Comparison of ENCODE assay signal across 10 cellular contexts in the genomic region with DNA sequence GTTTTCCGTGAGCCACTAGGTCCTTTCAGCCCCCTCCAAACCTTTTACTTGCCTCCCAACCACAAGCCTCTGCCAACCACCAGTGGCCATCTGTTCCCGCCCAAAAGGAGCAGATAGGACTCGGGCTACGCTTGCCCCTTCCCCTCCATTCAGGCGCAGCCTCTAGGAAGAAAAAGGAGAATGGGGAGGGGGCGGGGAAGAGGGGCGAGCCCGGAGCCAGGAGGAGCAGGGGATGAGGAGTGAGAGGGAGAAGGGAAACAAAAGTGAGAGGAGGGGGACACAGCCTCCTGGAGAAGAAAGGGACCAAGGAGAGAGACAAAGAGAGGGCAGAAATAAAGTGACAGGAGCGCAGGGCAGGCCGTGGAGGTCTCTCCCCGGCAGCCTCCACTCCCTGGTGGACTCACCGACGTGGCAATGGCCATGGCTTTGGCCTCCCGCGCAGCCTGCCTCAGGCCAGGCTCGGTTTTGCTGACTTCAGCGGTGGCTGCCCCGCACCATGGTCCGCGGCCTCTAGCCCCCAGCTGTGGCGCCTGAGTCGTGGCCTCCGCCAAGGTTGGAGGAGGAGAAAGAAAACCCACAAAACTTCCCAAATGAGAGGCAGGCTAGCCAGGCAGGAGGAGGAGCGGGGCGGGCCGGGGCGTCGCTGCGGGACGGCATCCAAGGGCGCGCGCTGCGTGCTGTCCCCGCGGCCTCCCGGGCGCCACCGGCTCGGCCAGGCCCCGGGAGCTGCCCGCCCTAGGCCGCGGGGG. TPM values are rescaled to one million over a fixed set of nuclear protein-coding genes. Genes with fewer than 3 reads are reported as not detected.
A peak's percentile ranks its signal among the peaks of the same experiment; 100 is the strongest.
DNase-seq lines count a peak whose midpoint lies in the region; ATAC-seq and TF ChIP-seq lines count a peak whose summit lies in the region.
"Had no signal": no experiment of that assay in that cellular context is flagged by ENCODE, and none has a peak within 500 bp of the region (broad histone marks: within the 10 kb centered on the region; RNA-seq: fewer than 3 reads in every experiment).

A gene with protein sequence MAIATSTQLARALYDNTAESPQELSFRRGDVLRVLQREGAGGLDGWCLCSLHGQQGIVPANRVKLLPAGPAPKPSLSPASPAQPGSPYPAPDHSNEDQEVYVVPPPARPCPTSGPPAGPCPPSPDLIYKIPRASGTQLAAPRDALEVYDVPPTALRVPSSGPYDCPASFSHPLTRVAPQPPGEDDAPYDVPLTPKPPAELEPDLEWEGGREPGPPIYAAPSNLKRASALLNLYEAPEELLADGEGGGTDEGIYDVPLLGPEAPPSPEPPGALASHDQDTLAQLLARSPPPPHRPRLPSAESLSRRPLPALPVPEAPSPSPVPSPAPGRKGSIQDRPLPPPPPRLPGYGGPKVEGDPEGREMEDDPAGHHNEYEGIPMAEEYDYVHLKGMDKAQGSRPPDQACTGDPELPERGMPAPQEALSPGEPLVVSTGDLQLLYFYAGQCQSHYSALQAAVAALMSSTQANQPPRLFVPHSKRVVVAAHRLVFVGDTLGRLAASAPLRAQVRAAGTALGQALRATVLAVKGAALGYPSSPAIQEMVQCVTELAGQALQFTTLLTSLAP (minus strand): TSS at position 569 of the 749 bp plus-strand sequence. CDS start 147 bp downstream, at position 422.

- H3K36me3 ChIP-seq in muscle layer of colon (ENCODE audit: insufficient read depth, low read length) (peaks cover 8% of the 10 kb centered on the region), vagina (peaks cover 0 to 9% of the 10 kb centered on the region in 2 donors)
- H3K36me3 ChIP-seq: BLaER1 treated with 17β-estradiol and CSF1 and Interleukin-3, amounts not matched to agents 10 nM and 100 nM had no signal

- no peaks in the 10 kb centered on the region for H3K9me3 Mint-ChIP-seq in activated naive CD8-positive, alpha-beta T cell (ENCODE audit: low read depth)
- no peaks in the 10 kb centered on the region for H3K9me3 Mint-ChIP-seq in activated naive CD8-positive, alpha-beta T cell treated with anti-CD3 and anti-CD28 coated beads, Interleukin-2, amount 50 U/mL, for 24 hours
- H3K9me3 Mint-ChIP-seq in activated T-helper 1 cell treated with anti-CD3 and anti-CD28 coated beads, Interleukin-12 subunit alpha, Interleukin-12 subunit beta, Interleukin-2, Interleukin-4 antibody, amounts not matched to agents 30 ng/mL and 10 ng/mL and 1 ng/mL, durations not matched to agents 14 hours and 24 hours and 36 hours: no peaks in the 10 kb centered on the region

- H3K9me3 ChIP-seq in muscle layer of colon (ENCODE audit: low read length) (no peaks in the 10 kb centered on the region), vagina (no peaks in the 10 kb centered on the region)

- peak within 1 kb of the TSS; percentile 23 for H3K4me3 Mint-ChIP-seq in activated naive CD8-positive, alpha-beta T cell
- no peak within 1 kb of the TSS for H3K4me3 Mint-ChIP-seq in activated naive CD8-positive, alpha-beta T cell treated with anti-CD3 and anti-CD28 coated beads, Interleukin-2, amount 50 U/mL, for 24 hours
- no peak within 1 kb of the TSS for H3K4me3 Mint-ChIP-seq in activated T-helper 1 cell treated with anti-CD3 and anti-CD28 coated beads, Interleukin-12 subunit alpha, Interleukin-12 subunit beta, Interleukin-2, Interleukin-4 antibody, amounts not matched to agents 30 ng/mL and 10 ng/mL and 1 ng/mL, durations not matched to agents 14 hours and 24 hours and 36 hours

- H3K4me3 ChIP-seq in foreskin fibroblast (ENCODE audit: low read depth in 1 of 2, low read length in 2 of 2) (peak within 1 kb of the TSS; percentile 55 to 73), muscle layer of colon (ENCODE audit: low read depth in 1 of 2, low read length in 2 of 2) (peak within 1 kb of the TSS; percentile 68 to 71), vagina (peak within 1 kb of the TSS; percentile 51 to 69)
- H3K4me3 ChIP-seq: BLaER1 treated with 17β-estradiol and CSF1 and Interleukin-3, amounts not matched to agents 10 nM and 100 nM had no signal

- no peak within 1 kb of the TSS for H3K27ac Mint-ChIP-seq in activated naive CD8-positive, alpha-beta T cell
- no peak within 1 kb of the TSS for H3K27ac Mint-ChIP-seq in activated naive CD8-positive, alpha-beta T cell treated with anti-CD3 and anti-CD28 coated beads, Interleukin-2, amount 50 U/mL, for 24 hours
- no peak within 1 kb of the TSS for H3K27ac Mint-ChIP-seq in activated T-helper 1 cell treated with anti-CD3 and anti-CD28 coated beads, Interleukin-12 subunit alpha, Interleukin-12 subunit beta, Interleukin-2, Interleukin-4 antibody, amounts not matched to agents 30 ng/mL and 10 ng/mL and 1 ng/mL, durations not matched to agents 14 hours and 24 hours and 36 hours

- intact Hi-C loops in vagina (cut with DNase I): no loop called here
- intact Hi-C loops in activated T-helper 1 cell treated with anti-CD3 and anti-CD28 coated beads, Interleukin-12 subunit alpha, Interleukin-12 subunit beta, Interleukin-2, Interleukin-4 antibody, amounts not matched to agents 30 ng/mL and 10 ng/mL and 1 ng/mL, durations not matched to agents 14 hours and 24 hours and 36 hours (cut with micrococcal nuclease): no loop called here

- H3K27ac ChIP-seq in muscle layer of colon (ENCODE audit: low read depth, low read length) (peak within 1 kb of the TSS; percentile 98), vagina (peak within 1 kb of the TSS; percentile 97)
- H3K27ac ChIP-seq: BLaER1 treated with 17β-estradiol and CSF1 and Interleukin-3, amounts not matched to agents 10 nM and 100 nM had no signal

- H3K36me3 Mint-ChIP-seq in activated naive CD8-positive, alpha-beta T cell: no peaks in the 10 kb centered on the region
- H3K36me3 Mint-ChIP-seq in activated naive CD8-positive, alpha-beta T cell treated with anti-CD3 and anti-CD28 coated beads, Interleukin-2, amount 50 U/mL, for 24 hours (ENCODE audit: low read depth): no peaks in the 10 kb centered on the region
- H3K36me3 Mint-ChIP-seq in activated T-helper 1 cell treated with anti-CD3 and anti-CD28 coated beads, Interleukin-12 subunit alpha, Interleukin-12 subunit beta, Interleukin-2, Interleukin-4 antibody, amounts not matched to agents 30 ng/mL and 10 ng/mL and 1 ng/mL, durations not matched to agents 14 hours and 24 hours and 36 hours (ENCODE audit: low read depth): no peaks in the 10 kb centered on the region

- H3K4me1 Mint-ChIP-seq in activated naive CD8-positive, alpha-beta T cell (ENCODE audit: low read depth): peaks cover 5% of the 10 kb centered on the region
- peaks cover 2% of the 10 kb centered on the region for H3K4me1 Mint-ChIP-seq in activated naive CD8-positive, alpha-beta T cell treated with anti-CD3 and anti-CD28 coated beads, Interleukin-2, amount 50 U/mL, for 24 hours
- no peaks in the 10 kb centered on the region for H3K4me1 Mint-ChIP-seq in activated T-helper 1 cell treated with anti-CD3 and anti-CD28 coated beads, Interleukin-12 subunit alpha, Interleukin-12 subunit beta, Interleukin-2, Interleukin-4 antibody, amounts not matched to agents 30 ng/mL and 10 ng/mL and 1 ng/mL, durations not matched to agents 14 hours and 24 hours and 36 hours (ENCODE audit: low read depth)

- no peak for ATAC-seq in activated naive CD8-positive, alpha-beta T cell treated with anti-CD3 and anti-CD28 coated beads, Interleukin-2, amount 50 U/mL, for 24 hours
- ATAC-seq: Panc1 had no signal

- peaks cover 9% of the 10 kb centered on the region for H3K27me3 Mint-ChIP-seq in activated naive CD8-positive, alpha-beta T cell
- H3K27me3 Mint-ChIP-seq in activated naive CD8-positive, alpha-beta T cell treated with anti-CD3 and anti-CD28 coated beads, Interleukin-2, amount 50 U/mL, for 24 hours: peaks cover 28% of the 10 kb centered on the region
- peaks cover 31% of the 10 kb centered on the region for H3K27me3 Mint-ChIP-seq in activated T-helper 1 cell treated with anti-CD3 and anti-CD28 coated beads, Interleukin-12 subunit alpha, Interleukin-12 subunit beta, Interleukin-2, Interleukin-4 antibody, amounts not matched to agents 30 ng/mL and 10 ng/mL and 1 ng/mL, durations not matched to agents 14 hours and 24 hours and 36 hours (ENCODE audit: insufficient read depth)

- TF ChIP-seq CTCF in foreskin fibroblast (IDR thresholded peaks at IDR 0.05; ENCODE audit: low read depth, low read length) (no peak), vagina (IDR thresholded peaks at IDR 0.05) (no peak)

- peaks cover 0 to 4% of the 10 kb centered on the region in 2 donors for H3K27me3 ChIP-seq in muscle layer of colon (ENCODE audit: control insufficient read depth in 1 of 2, insufficient read depth in 2 of 2, low read length in 2 of 2)
- no peaks in the 10 kb centered on the region for H3K27me3 ChIP-seq in vagina

- H3K9ac ChIP-seq in muscle layer of colon (ENCODE audit: low read length): peak within 1 kb of the TSS; percentile 82
- H3K9ac ChIP-seq: BLaER1 treated with 17β-estradiol and CSF1 and Interleukin-3, amounts not matched to agents 10 nM and 100 nM had no signal

- DNase-seq in activated naive CD8-positive, alpha-beta T cell treated with anti-CD3 and anti-CD28 coated beads, Interleukin-2, amount 50 U/mL, for 24 hours: no peak
- DNase-seq in foreskin fibroblast (peak in 1 of 2 donors; percentile 15), vagina (ENCODE audit: extremely low spot score in 2 of 2) (no peak), NOMO-1 treated with DMSO at 0.1 percent for 48 hours (lab: John Stamatoyannopoulos, UW; ENCODE audit: unreplicated experiment) (no peak), RPMI8226 (no peak)
- no peak for DNase-seq in activated T-helper 1 cell treated with anti-CD3 and anti-CD28 coated beads, Interleukin-12 subunit alpha, Interleukin-12 subunit beta, Interleukin-2, Interleukin-4 antibody, amounts not matched to agents 30 ng/mL and 10 ng/mL and 1 ng/mL, durations not matched to agents 14 hours and 24 hours and 36 hours (ENCODE audit: low spot score)

- H3K4me1 ChIP-seq in muscle layer of colon (ENCODE audit: insufficient read depth, low read length): peaks cover 41% of the 10 kb centered on the region
- peaks cover 58% of the 10 kb centered on the region for H3K4me1 ChIP-seq in vagina

- TF ChIP-seq POLR2A in vagina (IDR thresholded peaks at IDR 0.05): peak in 1 of 2 donors; percentile 28

RNA-seq across cellular contexts. Expression of the gene that starts here (rescaled TPM):
- total RNA-seq in vagina: 32.4 TPM
- not detected in 2 replicates for total RNA-seq in activated T-helper 1 cell treated with anti-CD3 and anti-CD28 coated beads, Interleukin-12 subunit alpha, Interleukin-12 subunit beta, Interleukin-2, Interleukin-4 antibody, amounts not matched to agents 30 ng/mL and 10 ng/mL and 1 ng/mL, durations not matched to agents 14 hours and 24 hours and 36 hours

Comparison
In these comparisons a context has a peak if more than half of its experiments do, and no peak if none do; other contexts are left out.
1. RNA of the gene that starts here (total RNA-seq): 32.4 TPM in vagina (single experiment); not detected in activated T-helper 1 cell treated with anti-CD3 and anti-CD28 coated beads, Interleukin-12 subunit alpha, Interleukin-12 subunit beta, Interleukin-2, Interleukin-4 antibody, amounts not matched to agents 30 ng/mL and 10 ng/mL and 1 ng/mL, durations not matched to agents 14 hours and 24 hours and 36 hours; every median in the first group is over 10 times any median in the second.
2. Peak in every context shown above with its lines, with median percentiles within 50 percentile points of each other: H3K4me3 ChIP-seq.